In the genomic region with DNA sequence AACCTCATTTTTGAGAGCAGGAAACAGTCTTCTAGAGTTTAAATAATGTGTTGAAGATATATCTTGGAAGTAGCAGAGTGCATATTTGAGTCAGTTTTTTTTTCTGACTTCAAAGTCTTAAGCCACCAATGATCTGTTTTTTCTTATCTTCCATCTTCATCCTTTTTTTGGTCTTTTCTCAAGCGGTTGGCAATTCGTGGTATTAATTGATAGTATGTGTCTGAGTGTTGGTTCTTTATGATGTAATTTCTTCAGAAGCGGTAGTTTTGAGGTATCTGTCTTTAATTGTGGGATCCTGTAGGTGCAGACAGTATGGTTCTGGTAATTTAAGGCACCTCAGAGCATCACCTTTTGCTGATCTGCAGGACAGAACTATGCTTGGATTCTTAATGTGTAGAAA, we compare ENCODE assay signal across 13 cellular contexts. TPM values are rescaled to one million over a fixed set of nuclear protein-coding genes. Genes with fewer than 3 reads are reported as not detected.
DNase-seq lines count a peak whose midpoint lies in the region; ATAC-seq and TF ChIP-seq lines count a peak whose summit lies in the region.
"Had no signal": no experiment of that assay in that cellular context is flagged by ENCODE, and none has a peak within 500 bp of the region (broad histone marks: within the 10 kb centered on the region; RNA-seq: fewer than 3 reads in every experiment).

No MANE protein-coding gene starts in this region.

- ATAC-seq in natural killer cell treated with Interleukin-12 subunit alpha and Interleukin-12 subunit beta and Interleukin-15 and Interleukin-18, amount 100 ng/mL, for 72 hours, result no peak
- no peak for ATAC-seq in GM18868 (IDR thresholded peaks at IDR 0.05; ENCODE audit: unreplicated experiment)
- no peak for ATAC-seq in GM19023 (IDR thresholded peaks at IDR 0.05; ENCODE audit: unreplicated experiment)
- ATAC-seq in HG02610 (IDR thresholded peaks at IDR 0.05; ENCODE audit: unreplicated experiment), result no peak
- ATAC-seq: A549, upper lobe of right lung had no signal

- peaks cover 12% of the 10 kb centered on the region for H4K20me1 ChIP-seq in Loucy (ENCODE audit: insufficient read depth, low read length, poor library complexity, severe bottlenecking)

- H3K9me3 ChIP-seq in Loucy (ENCODE audit: insufficient read depth, low read depth, low read length), result no peaks in the 10 kb centered on the region
- H3K9me3 ChIP-seq: A549, upper lobe of right lung had no signal

- peaks cover 11% of the 10 kb centered on the region for H3K36me3 Mint-ChIP-seq in activated CD4-positive, alpha-beta T cell treated with anti-CD3 and anti-CD28 coated beads, Interleukin-2, amount 10 ng/mL, durations not matched to agents 7 days and 5 days (ENCODE audit: low read depth)
- H3K36me3 Mint-ChIP-seq in activated naive CD8-positive, alpha-beta T cell treated with anti-CD3 and anti-CD28 coated beads for 36 hours, result peaks cover 15% of the 10 kb centered on the region
- no peaks in the 10 kb centered on the region for H3K36me3 Mint-ChIP-seq in natural killer cell treated with Interleukin-12 subunit alpha and Interleukin-12 subunit beta and Interleukin-15 and Interleukin-18, amount 100 ng/mL, for 72 hours

- peak; percentile 20 for DNase-seq in activated CD4-positive, alpha-beta T cell treated with anti-CD3 and anti-CD28 coated beads, Interleukin-2, amount 10 ng/mL, durations not matched to agents 7 days and 5 days
- no peak for DNase-seq in activated CD4-positive, alpha-beta T cell treated with anti-CD3 and anti-CD28 coated beads for 48 hours
- no peak for DNase-seq in activated naive CD8-positive, alpha-beta T cell treated with anti-CD3 and anti-CD28 coated beads for 36 hours
- no peak for DNase-seq in natural killer cell treated with Interleukin-12 subunit alpha and Interleukin-12 subunit beta and Interleukin-15 and Interleukin-18, amount 100 ng/mL, for 72 hours (ENCODE audit: low spot score)
- DNase-seq: aorta, hypothalamus, NCI-H187 treated with DMSO at 0.1 percent for 48 hours, upper lobe of right lung had no signal

- no peaks in the 10 kb centered on the region for H3K27me3 Mint-ChIP-seq in activated CD4-positive, alpha-beta T cell treated with anti-CD3 and anti-CD28 coated beads, Interleukin-2, amount 10 ng/mL, durations not matched to agents 7 days and 5 days
- no peaks in the 10 kb centered on the region for H3K27me3 Mint-ChIP-seq in activated naive CD8-positive, alpha-beta T cell treated with anti-CD3 and anti-CD28 coated beads for 36 hours
- no peaks in the 10 kb centered on the region for H3K27me3 Mint-ChIP-seq in natural killer cell treated with Interleukin-12 subunit alpha and Interleukin-12 subunit beta and Interleukin-15 and Interleukin-18, amount 100 ng/mL, for 72 hours

- peak overlapping the region; percentile 31 for H3K27ac Mint-ChIP-seq in activated CD4-positive, alpha-beta T cell treated with anti-CD3 and anti-CD28 coated beads, Interleukin-2, amount 10 ng/mL, durations not matched to agents 7 days and 5 days
- peak overlapping the region; percentile 72 for H3K27ac Mint-ChIP-seq in activated naive CD8-positive, alpha-beta T cell treated with anti-CD3 and anti-CD28 coated beads for 36 hours
- peak overlapping the region; percentile 61 to 70 for H3K27ac Mint-ChIP-seq in natural killer cell treated with Interleukin-12 subunit alpha and Interleukin-12 subunit beta and Interleukin-15 and Interleukin-18, amount 100 ng/mL, for 72 hours

- H2AFZ ChIP-seq in Loucy (ENCODE audit: low read length), result no peak overlapping the region

- H3K4me3 Mint-ChIP-seq in activated CD4-positive, alpha-beta T cell treated with anti-CD3 and anti-CD28 coated beads, Interleukin-2, amount 10 ng/mL, durations not matched to agents 7 days and 5 days, result peak overlapping the region; percentile 8
- peak overlapping the region; percentile 51 for H3K4me3 Mint-ChIP-seq in activated naive CD8-positive, alpha-beta T cell treated with anti-CD3 and anti-CD28 coated beads for 36 hours
- H3K4me3 Mint-ChIP-seq in natural killer cell treated with Interleukin-12 subunit alpha and Interleukin-12 subunit beta and Interleukin-15 and Interleukin-18, amount 100 ng/mL, for 72 hours, result peak overlapping the region; percentile 54

- POLR2A ChIA-PET in activated CD4-positive, alpha-beta T cell treated with anti-CD3 and anti-CD28 coated beads, Interleukin-2, amount 10 ng/mL, durations not matched to agents 7 days and 5 days (lab: Charles Lee), result no interaction called here

- H3K27me3 ChIP-seq in Loucy (ENCODE audit: insufficient read depth, low read length, poor library complexity, severe bottlenecking), result no peaks in the 10 kb centered on the region
- H3K27me3 ChIP-seq: upper lobe of right lung had no signal

- TF ChIP-seq CTCF in Loucy (conservative IDR thresholded peaks at IDR 0.05; ENCODE audit: low read length), result no peak

- H3K36me3 ChIP-seq in Loucy (ENCODE audit: insufficient read depth, low read length), result no peaks in the 10 kb centered on the region
- H3K36me3 ChIP-seq: upper lobe of right lung had no signal

- no peaks in the 10 kb centered on the region for H3F3A ChIP-seq in Loucy (ENCODE audit: low read depth)

- CTCF ChIA-PET in activated CD4-positive, alpha-beta T cell treated with anti-CD3 and anti-CD28 coated beads, Interleukin-2, amount 10 ng/mL, durations not matched to agents 7 days and 5 days (lab: Charles Lee), result no interaction called here

- H3K9me2 ChIP-seq in Loucy (replicated peaks; ENCODE audit: low read depth, low read length), result no peaks in the 10 kb centered on the region

- H3K79me2 ChIP-seq in Loucy (ENCODE audit: insufficient read depth, low read length), result peaks cover 74% of the 10 kb centered on the region

- H3K4me1 Mint-ChIP-seq in activated CD4-positive, alpha-beta T cell treated with anti-CD3 and anti-CD28 coated beads, Interleukin-2, amount 10 ng/mL, durations not matched to agents 7 days and 5 days, result peaks cover 66% of the 10 kb centered on the region
- H3K4me1 Mint-ChIP-seq in activated naive CD8-positive, alpha-beta T cell treated with anti-CD3 and anti-CD28 coated beads for 36 hours, result peaks cover 58% of the 10 kb centered on the region
- peaks cover 46 to 60% of the 10 kb centered on the region in 2 donors for H3K4me1 Mint-ChIP-seq in natural killer cell treated with Interleukin-12 subunit alpha and Interleukin-12 subunit beta and Interleukin-15 and Interleukin-18, amount 100 ng/mL, for 72 hours (ENCODE audit: low read depth in 2 of 2)

- H3K9ac ChIP-seq in Loucy (ENCODE audit: low read depth, low read length, poor library complexity, severe bottlenecking), result no peak overlapping the region

- no peaks in the 10 kb centered on the region for H3K9me3 Mint-ChIP-seq in activated CD4-positive, alpha-beta T cell treated with anti-CD3 and anti-CD28 coated beads, Interleukin-2, amount 10 ng/mL, durations not matched to agents 7 days and 5 days
- no peaks in the 10 kb centered on the region for H3K9me3 Mint-ChIP-seq in activated naive CD8-positive, alpha-beta T cell treated with anti-CD3 and anti-CD28 coated beads for 36 hours
- no peaks in the 10 kb centered on the region for H3K9me3 Mint-ChIP-seq in natural killer cell treated with Interleukin-12 subunit alpha and Interleukin-12 subunit beta and Interleukin-15 and Interleukin-18, amount 100 ng/mL, for 72 hours

- H3K4me2 ChIP-seq in Loucy (ENCODE audit: low read depth, low read length, poor library complexity, severe bottlenecking), result peak overlapping the region; percentile 66
- H3K4me2 ChIP-seq: A549 had no signal

- H3K4me1 ChIP-seq in Loucy (ENCODE audit: insufficient read depth, low read length, poor library complexity, severe bottlenecking), result peaks cover 36% of the 10 kb centered on the region

- peak overlapping the region; percentile 64 for H3K4me3 ChIP-seq in Loucy (ENCODE audit: low read length, poor library complexity, severe bottlenecking)
- H3K4me3 ChIP-seq: A549, upper lobe of right lung had no signal

RNA-seq across cellular contexts. Expression of a gene that starts 3.9 kb away (rescaled TPM):
- total RNA-seq in activated CD4-positive, alpha-beta T cell treated with anti-CD3 and anti-CD28 coated beads, Interleukin-2, amount 10 ng/mL, durations not matched to agents 7 days and 5 days, result 10 to 100 TPM; 30.8 to 33.9 TPM
- 10 to 100 TPM; 29.9 to 32.8 TPM for total RNA-seq in activated naive CD8-positive, alpha-beta T cell treated with anti-CD3 and anti-CD28 coated beads for 36 hours
- 10 to 100 TPM; 34.3 to 35.4 TPM for total RNA-seq in natural killer cell treated with Interleukin-12 subunit alpha and Interleukin-12 subunit beta and Interleukin-15 and Interleukin-18, amount 100 ng/mL, for 72 hours
